35 cellular contexts compared by ENCODE assay signal in the genomic region with DNA sequence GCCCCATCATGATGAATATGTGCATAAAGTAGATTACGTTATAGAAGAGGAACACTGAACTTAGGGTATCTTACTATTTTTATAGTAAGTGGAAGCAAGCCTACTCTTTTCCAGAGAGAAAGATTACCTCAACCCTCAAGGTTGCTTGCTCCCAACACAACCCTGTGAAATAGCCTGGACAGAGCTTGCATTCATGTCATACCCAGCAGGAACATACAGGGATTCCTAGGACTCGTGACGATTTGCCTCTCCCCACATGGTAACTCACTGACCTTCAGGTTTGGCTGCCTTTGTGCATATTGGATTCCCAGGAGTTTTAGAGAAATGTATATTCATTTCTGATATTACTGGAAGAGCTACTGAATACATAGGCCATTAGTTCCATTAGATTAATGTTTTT.
"Had no signal": no experiment of that assay in that cellular context is flagged by ENCODE, and none has a peak within 500 bp of the region (broad histone marks: within the 10 kb centered on the region; RNA-seq: fewer than 3 reads in every experiment).

No MANE protein-coding gene starts in this region.

- H3K4me2 ChIP-seq: KMS-11 had no signal

- H3K27ac ChIP-seq: KMS-11 had no signal

- H3K4me3 ChIP-seq: MG63 had no signal

- H3K9ac ChIP-seq: KMS-11 had no signal

- DNase-seq: Karpas-422, Kasumi-1, KG1, MG63, MM.1S, MV-4-11, NCI-H1048, NCI-H1092, NCI-H1092 treated with DMSO at 0.1 percent for 48 hours, NCI-H1105, NCI-H1105 treated with DMSO at 0.1 percent for 48 hours, NCI-H1417, NCI-H1417 treated with DMSO at 0.1 percent for 48 hours, NCI-H1436, NCI-H1436 treated with DMSO at 0.1 percent for 48 hours, NCI-H146, NCI-H1694, NCI-H1694 treated with DMSO at 0.1 percent for 48 hours, NCI-H187, NCI-H187 treated with DMSO at 0.1 percent for 48 hours, NCI-H1930, NCI-H2029, NCI-H2029 treated with DMSO at 0.1 percent for 48 hours, NCI-H2081, NCI-H2081 treated with DMSO at 0.1 percent for 48 hours, NCI-H2107, NCI-H2171, NCI-H2171 treated with DMSO at 0.1 percent for 48 hours, NCI-H2227 treated with DMSO at 0.1 percent for 48 hours, NCI-H226, NCI-H345, NCI-H446, NCI-H446 treated with DMSO at 0.1 percent for 48 hours, NCI-H510A had no signal

- H3K9me3 ChIP-seq: MG63 had no signal

- H3K27me3 ChIP-seq: MG63 had no signal
